8 cellular contexts compared by ENCODE assay signal in the genomic region with DNA sequence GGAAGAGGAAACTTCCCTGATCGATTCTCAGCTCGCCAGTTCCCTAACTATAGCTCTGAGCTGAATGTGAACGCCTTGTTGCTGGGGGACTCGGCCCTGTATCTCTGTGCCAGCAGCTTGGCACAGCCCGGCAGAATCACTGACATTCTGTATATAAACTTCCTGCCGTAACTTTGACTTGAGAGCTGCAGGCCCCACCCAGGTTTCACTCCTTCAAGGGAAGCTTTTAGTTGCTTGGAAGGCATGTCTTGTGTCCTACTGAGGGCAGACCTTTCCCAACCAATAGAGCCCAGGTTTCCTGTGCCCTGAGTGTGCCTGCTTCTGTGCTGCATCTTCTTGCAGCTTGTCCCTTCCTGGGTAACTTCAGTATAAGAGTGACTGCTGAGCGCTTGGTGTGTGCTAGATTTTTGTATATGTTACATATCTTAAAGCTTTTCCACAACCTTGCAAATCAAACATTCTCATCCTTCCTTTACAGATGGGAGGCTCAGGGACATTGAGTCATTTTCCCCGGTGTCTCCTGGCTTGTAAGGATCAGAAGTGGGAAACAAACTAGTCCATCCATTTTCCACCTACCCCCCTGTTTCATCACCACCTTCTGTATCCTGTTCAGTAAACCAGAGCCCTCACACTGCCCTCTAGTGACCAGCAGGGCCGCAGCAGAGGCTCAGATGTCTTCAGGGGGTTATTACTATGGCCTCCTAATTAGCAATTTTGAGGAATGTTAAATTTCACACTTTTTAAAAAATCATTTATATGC.
DNase-seq lines count a peak whose midpoint lies in the region; ATAC-seq and TF ChIP-seq lines count a peak whose summit lies in the region.

No MANE protein-coding gene starts in this region.

- intact Hi-C loops in heart right ventricle (cut with DNase I), result no loop called here

- peaks cover 0 to 8% (median 0%) of the 10 kb centered on the region in 7 donors for H3K27me3 ChIP-seq in heart right ventricle

- ATAC-seq in HG02970 (IDR thresholded peaks at IDR 0.05; ENCODE audit: low FRiP score, unreplicated experiment) (peak; percentile 70), heart right ventricle (no peak)

- H3K36me3 ChIP-seq in heart right ventricle, result no peaks in the 10 kb centered on the region

- DNase-seq in AG08395 (ENCODE audit: low spot score), result peak; percentile 57
- peak; percentile 63 for DNase-seq in RKO (ENCODE audit: low spot score)
- peak in 3 of 4 experiments; percentile 4 to 47 (median 32) for DNase-seq in activated naive CD4-positive, alpha-beta T cell (lab: John Stamatoyannopoulos, UW)
- no peak for DNase-seq in heart right ventricle
- DNase-seq in stimulated activated CD4-positive, alpha-beta T cell treated with anti-CD3 and anti-CD28 coated beads, Interleukin-12 subunit alpha, Interleukin-12 subunit beta, amount 100 ng/mL, for 4 hours, result peak; percentile 39
- no peak for DNase-seq in cerebellar nuclear complex (lab: John Stamatoyannopoulos, UW)

- peak; percentile 81 for TF ChIP-seq CTCF in GM12875 (IDR thresholded peaks at IDR 0.05; ENCODE audit: borderline replicate concordance, insufficient read depth, low read depth, low read length)
- peak in 8 of 9 donors; percentile 28 to 76 (median 57) for TF ChIP-seq CTCF in heart right ventricle (IDR thresholded peaks at IDR 0.05)

- H3K9me3 ChIP-seq in heart right ventricle, result no peaks in the 10 kb centered on the region

- peaks cover 0 to 6% (median 0%) of the 10 kb centered on the region in 9 donors for H3K4me1 ChIP-seq in heart right ventricle

- 56 to 61% methylated on average over 9 of the region's 9 CpGs for WGBS in heart right ventricle, 2 donors

- H3K27ac ChIP-seq in heart right ventricle, result no peak overlapping the region

- H3K4me3 ChIP-seq in GM12875 (ENCODE audit: low read depth, low read length) (no peak overlapping the region), heart right ventricle (no peak overlapping the region)

Comparison
In these comparisons a context has a peak if more than half of its experiments do, and no peak if none do; other contexts are left out.
1. DNase-seq: peak in AG08395 (single experiment), RKO (single experiment), activated naive CD4-positive, alpha-beta T cell (3 of 4) and stimulated activated CD4-positive, alpha-beta T cell treated with anti-CD3 and anti-CD28 coated beads, Interleukin-12 subunit alpha, Interleukin-12 subunit beta, amount 100 ng/mL, for 4 hours (single experiment); none in heart right ventricle (0 of 2) and cerebellar nuclear complex (0 of 2).